ENCODE assay signal across 13 cellular contexts in the genomic region with DNA sequence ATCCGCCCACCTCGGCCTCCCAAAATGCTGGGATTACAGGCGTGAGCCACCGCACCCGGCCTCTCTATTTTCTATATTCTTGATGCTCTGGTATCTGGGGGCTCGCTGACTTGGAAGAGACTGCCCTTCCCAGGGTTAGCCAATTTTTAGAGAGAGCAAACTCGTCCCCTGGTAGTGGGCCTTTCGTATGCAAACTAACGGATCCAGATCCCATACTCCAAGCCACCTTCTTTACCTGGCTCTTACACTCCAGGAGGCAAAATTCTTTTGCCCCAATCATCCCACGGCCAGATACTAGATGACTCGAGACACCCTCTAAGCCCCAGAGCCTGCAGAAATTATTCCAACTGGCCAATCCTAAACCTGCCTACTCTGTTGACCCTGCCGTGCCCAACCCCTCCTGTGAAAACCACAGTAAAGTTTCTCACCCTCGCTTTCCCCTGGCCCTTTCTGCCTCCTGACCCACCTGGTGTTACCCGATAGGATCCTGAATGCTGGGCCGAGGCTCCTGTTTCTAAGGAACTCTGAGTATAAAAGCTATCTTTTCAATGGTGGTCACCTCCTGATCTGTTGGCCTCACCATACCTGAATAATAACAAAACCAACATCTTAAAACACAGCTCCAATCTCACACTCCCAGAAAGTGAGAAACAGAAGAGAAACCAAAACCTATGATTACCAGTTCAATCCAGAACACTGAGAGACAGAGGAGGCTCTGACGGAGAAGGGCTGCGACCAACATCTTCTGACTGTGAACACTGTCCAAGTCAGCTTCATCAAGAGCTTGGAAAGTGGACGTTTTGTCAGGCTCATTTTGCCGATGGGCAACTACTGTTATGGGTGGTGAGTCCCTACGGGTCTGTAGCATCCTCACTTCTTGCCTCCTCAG. TPM values are rescaled to one million over a fixed set of nuclear protein-coding genes. Genes with fewer than 3 reads are reported as not detected.
DNase-seq lines count a peak whose midpoint lies in the region; ATAC-seq and TF ChIP-seq lines count a peak whose summit lies in the region.
"Had no signal": no experiment of that assay in that cellular context is flagged by ENCODE, and none has a peak within 500 bp of the region (broad histone marks: within the 10 kb centered on the region; RNA-seq: fewer than 3 reads in every experiment).

No MANE protein-coding gene starts in this region.

- peaks cover 0 to 2% of the 10 kb centered on the region in 2 donors for H3K9me3 ChIP-seq in neuronal stem cell (replicated peaks in 1 of 2; ENCODE audit: control insufficient read depth in 2 of 2, insufficient read depth in 1 of 2, low read depth in 1 of 2, low read length in 2 of 2)
- H3K9me3 ChIP-seq in osteoblast (ENCODE audit: low read depth, low read length): no peaks in the 10 kb centered on the region
- H3K9me3 ChIP-seq: gastroesophageal sphincter had no signal

- H2AFZ ChIP-seq in neuronal stem cell (ENCODE audit: low read length) (no peak overlapping the region), osteoblast (ENCODE audit: low read length) (no peak overlapping the region)

- H4K91ac ChIP-seq in neuronal stem cell (ENCODE audit: low read depth, low read length, poor library complexity): no peak overlapping the region

- H3K4me3 ChIP-seq in neuronal stem cell (ENCODE audit: low read length in 2 of 2): peak overlapping the region in 1 of 2 donors; percentile 32
- H3K4me3 ChIP-seq in osteoblast (ENCODE audit: insufficient read depth, low read length): no peak overlapping the region
- H3K4me3 ChIP-seq: gastroesophageal sphincter had no signal

- no peak overlapping the region for H2BK120ac ChIP-seq in neuronal stem cell (ENCODE audit: low read depth, low read length)

- TF ChIP-seq CTCF in osteoblast (IDR thresholded peaks at IDR 0.05; ENCODE audit: extremely low read depth, low read depth, low read length): no peak

- no peak overlapping the region for H2BK15ac ChIP-seq in neuronal stem cell (ENCODE audit: low read length)

- no peak overlapping the region for H2BK12ac ChIP-seq in neuronal stem cell (ENCODE audit: low read length)

- H3K36me3 ChIP-seq in neuronal stem cell (replicated peaks in 1 of 2; ENCODE audit: control insufficient read depth in 2 of 2, insufficient read depth in 2 of 2, low read length in 2 of 2) (no peaks in the 10 kb centered on the region), osteoblast (ENCODE audit: insufficient read depth, low read length) (no peaks in the 10 kb centered on the region)
- H3K36me3 ChIP-seq: gastroesophageal sphincter had no signal

- peak overlapping the region; percentile 60 for H2AK5ac ChIP-seq in neuronal stem cell (ENCODE audit: low read depth, low read length)

- no peak overlapping the region for H3K4ac ChIP-seq in neuronal stem cell (ENCODE audit: low read length)

- no peak overlapping the region for H3K23ac ChIP-seq in neuronal stem cell (ENCODE audit: low read depth, low read length, poor library complexity)

- H3K14ac ChIP-seq in neuronal stem cell (ENCODE audit: low read length): no peak overlapping the region

- no peaks in the 10 kb centered on the region for H4K20me1 ChIP-seq in osteoblast (ENCODE audit: insufficient read depth, low read length)

- H3K27me3 ChIP-seq in neuronal stem cell (ENCODE audit: control insufficient read depth in 3 of 3, insufficient read depth in 3 of 3, low read depth in 1 of 3, low read length in 3 of 3) (no peaks in the 10 kb centered on the region), osteoblast (ENCODE audit: insufficient read depth, low read length) (no peaks in the 10 kb centered on the region)
- H3K27me3 ChIP-seq: gastroesophageal sphincter had no signal

- H3K4me2 ChIP-seq in neuronal stem cell (ENCODE audit: insufficient read depth, low read length, poor library complexity, severe bottlenecking) (no peak overlapping the region), osteoblast (ENCODE audit: insufficient read depth, low read length) (no peak overlapping the region)

- H3K27ac ChIP-seq in neuronal stem cell (replicated peaks; ENCODE audit: low read length): no peak overlapping the region
- no peak overlapping the region for H3K27ac ChIP-seq in osteoblast (ENCODE audit: low read depth, low read length)
- H3K27ac ChIP-seq: gastroesophageal sphincter had no signal

- H2BK5ac ChIP-seq in neuronal stem cell (ENCODE audit: low read length): no peak overlapping the region

- H3K4me1 ChIP-seq in neuronal stem cell (ENCODE audit: control insufficient read depth in 2 of 2, insufficient read depth in 1 of 2, low read depth in 1 of 2, low read length in 2 of 2) (peaks cover 1 to 9% of the 10 kb centered on the region in 2 donors), osteoblast (ENCODE audit: insufficient read depth, low read length) (no peaks in the 10 kb centered on the region)
- H3K4me1 ChIP-seq: gastroesophageal sphincter had no signal

- peak overlapping the region; percentile 65 for H3K18ac ChIP-seq in neuronal stem cell (ENCODE audit: low read length)

- no peak overlapping the region for H4K8ac ChIP-seq in neuronal stem cell (ENCODE audit: low read depth, low read length)

- no CpG with 5 or more reads among the region's 20 CpGs for WGBS in neuronal stem cell (ENCODE audit: extremely low coverage in 2 of 2, insufficient read length in 2 of 2, insufficient replicate concordance in 1 of 2), 2 donors

- no peaks in the 10 kb centered on the region for H3K79me1 ChIP-seq in neuronal stem cell (ENCODE audit: low read depth, low read length)

- ATAC-seq in GM19035 (IDR thresholded peaks at IDR 0.05; ENCODE audit: unreplicated experiment) (peak; percentile 99), HG02571 (IDR thresholded peaks at IDR 0.05; ENCODE audit: unreplicated experiment) (peak; percentile 89), HG03442 (IDR thresholded peaks at IDR 0.05; ENCODE audit: unreplicated experiment) (peak; percentile 98)
- ATAC-seq: gastroesophageal sphincter; HCT116; stimulated activated naive CD8-positive, alpha-beta T cell treated with anti-CD3 and anti-CD28 coated beads, Interleukin-15, amount 100 ng/mL, for 72 hours had no signal

- no peaks in the 10 kb centered on the region for H3K79me2 ChIP-seq in osteoblast (ENCODE audit: insufficient read depth, low read length)

- DNase-seq in neuronal stem cell (ENCODE audit: low spot score): no peak
- no peak for DNase-seq in DMS114 treated with DMSO at 0.1 percent for 48 hours (lab: John Stamatoyannopoulos, UW; ENCODE audit: unreplicated experiment)
- no peak for DNase-seq in osteoblast (ENCODE audit: insufficient read length, low spot score, missing footprints)
- DNase-seq in NCI-H146 (lab: John Stamatoyannopoulos, UW): no peak
- DNase-seq in SIG-M5 (lab: John Stamatoyannopoulos, UW): no peak
- DNase-seq: cerebellar nuclear complex; small intestine; stimulated activated naive CD8-positive, alpha-beta T cell treated with anti-CD3 and anti-CD28 coated beads, Interleukin-15, amount 100 ng/mL, for 72 hours had no signal

- no peak overlapping the region for H3K9ac ChIP-seq in neuronal stem cell (ENCODE audit: low read depth, low read length, poor library complexity)

RNA-seq across cellular contexts. Expression of a gene that starts 57.6 kb away (rescaled TPM):
- polyA plus RNA-seq in neuronal stem cell (2013, experiment 1 of 2): 101 TPM
- polyA plus RNA-seq in neuronal stem cell (2013, experiment 2 of 2): 101 TPM
- 49.6 and 51.6 TPM in 2 replicates for total RNA-seq in osteoblast
